In the genomic region with DNA sequence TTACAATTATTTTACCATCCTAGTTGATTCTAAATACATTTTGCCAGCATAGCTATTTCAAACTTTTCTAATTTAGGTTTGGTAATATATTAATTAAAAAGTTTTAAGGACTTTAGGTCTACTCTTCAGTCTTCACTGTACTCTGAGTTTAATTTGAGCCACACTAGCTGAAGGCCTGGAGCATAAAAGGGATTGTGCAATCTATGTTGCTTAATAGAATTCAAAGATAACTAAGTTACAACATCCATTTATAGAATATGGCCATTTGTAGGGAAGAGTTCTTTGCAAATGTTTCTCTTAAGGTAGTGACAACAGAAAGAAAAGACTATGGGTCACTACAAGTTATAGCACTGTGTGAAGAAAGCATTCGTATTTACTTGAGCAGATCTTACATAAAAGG, we compare ENCODE assay signal across 26 cellular contexts.
DNase-seq lines count a peak whose midpoint lies in the region; ATAC-seq, FAIRE-seq and TF ChIP-seq lines count a peak whose summit lies in the region.
"Had no signal": no experiment of that assay in that cellular context is flagged by ENCODE, and none has a peak within 500 bp of the region (broad histone marks: within the 10 kb centered on the region; RNA-seq: fewer than 3 reads in every experiment).

No MANE protein-coding gene starts in this region.

- no peaks in the 10 kb centered on the region for H3K4me1 ChIP-seq in K562 (replicated peaks in 1 of 2; ENCODE audit: control insufficient read depth in 2 of 2, insufficient read depth in 2 of 2, low read length in 2 of 2)
- no peaks in the 10 kb centered on the region for H3K4me1 ChIP-seq in hepatocyte (ENCODE audit: insufficient read depth)
- H3K4me1 ChIP-seq in vagina = no peaks in the 10 kb centered on the region
- H3K4me1 ChIP-seq in ovary (ENCODE audit: insufficient read depth) = no peaks in the 10 kb centered on the region
- H3K4me1 ChIP-seq: psoas muscle, SJSA1, spleen, uterus had no signal

- H3K4me3 ChIP-seq in K562 (no peak overlapping the region), hepatocyte (no peak overlapping the region), vagina (no peak overlapping the region), ovary (no peak overlapping the region)
- H3K4me3 ChIP-seq: mucosa of descending colon, psoas muscle, SJSA1, spleen, uterus had no signal

- in situ Hi-C loops in K562 (cut with MboI) = no loop called here

- no peak for TF ChIP-seq CTCF in K562 (IDR thresholded peaks at IDR 0.05 in 2 of 3, conservative IDR thresholded peaks at IDR 0.05 in 1 of 3; ENCODE audit: insufficient read depth in 2 of 3, low read depth in 1 of 3, low read length in 3 of 3)
- TF ChIP-seq CTCF in hepatocyte (IDR thresholded peaks at IDR 0.05; ENCODE audit: poor library complexity) = no peak
- TF ChIP-seq CTCF in vagina (IDR thresholded peaks at IDR 0.05) = no peak
- TF ChIP-seq CTCF in ovary (IDR thresholded peaks at IDR 0.05) = no peak

- CTCF ChIA-PET in K562 (lab: Yijun Ruan, JAX; ENCODE audit: low intra/inter-chr PET ratio) = no interaction called here

- FAIRE-seq in K562 (lab: Jason Lieb, UNC) = no peak
- FAIRE-seq: endothelial cell of umbilical vein had no signal

- peak; percentile 55 to 66 for DNase-seq in AML-193 (lab: John Stamatoyannopoulos, UW)
- DNase-seq in MV-4-11 (lab: John Stamatoyannopoulos, UW) = peak; percentile 84
- no peak for DNase-seq in K562 (ENCODE audit: extremely low read depth in 1 of 4, low spot score in 3 of 4)
- peak; percentile 16 for DNase-seq in hepatocyte (ENCODE audit: low spot score)
- no peak for DNase-seq in NCI-H1694 treated with DMSO at 0.1 percent for 48 hours (lab: John Stamatoyannopoulos, UW)
- DNase-seq in vagina (ENCODE audit: extremely low spot score in 2 of 2) = no peak
- no peak for DNase-seq in NCI-H2196 (lab: John Stamatoyannopoulos, UW; ENCODE audit: unreplicated experiment)
- DNase-seq in ovary = no peak
- DNase-seq: activated B cell treated with CpG ODN at 0.5 μM for 24 hours; activated CD8-positive, alpha-beta T cell treated with anti-CD3 and anti-CD28 coated beads for 36 hours; activated naive CD4-positive, alpha-beta T cell treated with anti-CD3 and anti-CD28 coated beads, Interleukin-2, amount 10 ng/mL, durations not matched to agents 7 days and 5 days; activated T-cell treated with anti-CD3 and anti-CD28 coated beads, Interleukin-2, amount 50 U/mL, for 24 hours; CD4-positive, alpha-beta T cell; cortex of kidney; DMS53; mucosa of descending colon; NCI-H1105 treated with DMSO at 0.1 percent for 48 hours; NCI-H2107; NCI-H526; PC-3; psoas muscle; spleen; substantia nigra; uterus had no signal

- H2AFZ ChIP-seq in K562 (ENCODE audit: low read depth, low read length) (no peak overlapping the region), hepatocyte (no peak overlapping the region)

- 5% methylated on average over 1 of the region's 1 CpG for WGBS in K562 (ENCODE audit: insufficient coverage, low coverage, missing lambda C conversion rate)
- WGBS in hepatocyte (ENCODE audit: low lambda C conversion rate, missing lambda C conversion rate) = 83% methylated on average over 1 of the region's 1 CpG
- WGBS in ovary, 3 donors = 86 to 94% (median 87%) methylated on average over 1 of the region's 1 CpG

- no peak overlapping the region for H3K27ac ChIP-seq in K562 (ENCODE audit: extremely low read depth, low read depth, low read length)
- no peak overlapping the region for H3K27ac ChIP-seq in hepatocyte
- H3K27ac ChIP-seq in vagina = no peak overlapping the region
- H3K27ac ChIP-seq in ovary = no peak overlapping the region
- H3K27ac ChIP-seq: psoas muscle, SJSA1, spleen, uterus had no signal

- no peak overlapping the region for H3K9ac ChIP-seq in K562 (ENCODE audit: insufficient read depth in 1 of 2, low read depth in 2 of 2, low read length in 2 of 2)

- H4K20me1 ChIP-seq in K562 (replicated peaks; ENCODE audit: control insufficient read depth, insufficient read depth, low read length) = no peaks in the 10 kb centered on the region
- no peaks in the 10 kb centered on the region for H4K20me1 ChIP-seq in hepatocyte (ENCODE audit: insufficient read depth, poor library complexity, severe bottlenecking)

- H3K36me3 ChIP-seq in K562 (ENCODE audit: control insufficient read depth, insufficient read depth, low read length) (no peaks in the 10 kb centered on the region), hepatocyte (replicated peaks; ENCODE audit: insufficient read depth, low read depth) (no peaks in the 10 kb centered on the region), vagina (no peaks in the 10 kb centered on the region), ovary (no peaks in the 10 kb centered on the region)
- H3K36me3 ChIP-seq: SJSA1, spleen, uterus had no signal

- H3K27me3 ChIP-seq in K562 (ENCODE audit: control insufficient read depth in 2 of 2, insufficient read depth in 2 of 2, low read length in 2 of 2) = no peaks in the 10 kb centered on the region
- no peaks in the 10 kb centered on the region for H3K27me3 ChIP-seq in hepatocyte
- H3K27me3 ChIP-seq in vagina = no peaks in the 10 kb centered on the region
- H3K27me3 ChIP-seq in ovary = no peaks in the 10 kb centered on the region
- H3K27me3 ChIP-seq: SJSA1, spleen, uterus had no signal

- H3K9me3 ChIP-seq in K562 (replicated peaks; ENCODE audit: control insufficient read depth, insufficient read depth, low read depth, low read length) (no peaks in the 10 kb centered on the region; the same call in 1 of the 2 replicates), hepatocyte (ENCODE audit: low read depth) (no peaks in the 10 kb centered on the region), vagina (no peaks in the 10 kb centered on the region), ovary (no peaks in the 10 kb centered on the region)
- H3K9me3 ChIP-seq: mucosa of descending colon, psoas muscle, uterus had no signal

- H3K4me2 ChIP-seq in K562 (ENCODE audit: insufficient read depth, low read length) = no peak overlapping the region
- no peak overlapping the region for H3K4me2 ChIP-seq in hepatocyte

- intact Hi-C loops in K562 (cut with micrococcal nuclease) (no loop called here), vagina (cut with DNase I) (no loop called here), ovary (cut with DNase I) (no loop called here)

- TF ChIP-seq POLR2A in K562 (conservative IDR thresholded peaks at IDR 0.05) (no peak), vagina (IDR thresholded peaks at IDR 0.05) (no peak), ovary (IDR thresholded peaks at IDR 0.05) (no peak)

- POLR2A ChIA-PET in K562 (lab: Yijun Ruan, JAX) = no interaction called here

- TF ChIP-seq EP300 in K562 (IDR thresholded peaks at IDR 0.05; ENCODE audit: low read length) (no peak), ovary (IDR thresholded peaks at IDR 0.05) (no peak)

- no TSS peak for BruUV-seq in K562 (replicated peaks; lab: Mats Ljungman, UMichigan)

- no peaks in the 10 kb centered on the region for H3K9me1 ChIP-seq in K562 (ENCODE audit: control insufficient read depth, insufficient read depth, low read length)

- H3K79me2 ChIP-seq in K562 (ENCODE audit: control insufficient read depth, insufficient read depth, low read length) = no peaks in the 10 kb centered on the region
- H3K79me2 ChIP-seq in hepatocyte = no peaks in the 10 kb centered on the region

- no peaks in the 10 kb centered on the region for H3K9me2 ChIP-seq in hepatocyte (replicated peaks; ENCODE audit: insufficient read depth)

- ATAC-seq in K562 = no peak
- ATAC-seq: activated CD8-positive, alpha-beta T cell treated with anti-CD3 and anti-CD28 coated beads for 36 hours; mucosa of descending colon; PC-3; psoas muscle had no signal

- no peak for TF ChIP-seq RAD21 in K562 (CRISPR knock-in tag; conservative IDR thresholded peaks at IDR 0.05 in 1 of 2, IDR thresholded peaks at IDR 0.05 in 1 of 2)

TF ChIP-seq in K562, 482 proteins besides CTCF, POLR2A, EP300 and RAD21:
- TF ChIP-seq CEBPG (CRISPR knock-in tag; IDR thresholded peaks at IDR 0.05) (no peak), CEBPG (tag; conservative IDR thresholded peaks at IDR 0.05 in 1 of 2, IDR thresholded peaks at IDR 0.05 in 1 of 2) (peak in 1 of 2 experiments; percentile 67; a peak in 2 of 4 replicates), CEBPB (tag; IDR thresholded peaks at IDR 0.05) (peak; percentile 29; the same call in 1 of the 2 replicates), HMGN3 (IDR thresholded peaks at IDR 0.05; ENCODE audit: borderline replicate concordance, extremely low read depth, insufficient read length, low read depth, low read length) (no peak), FOXK1 (CRISPR knock-in tag; IDR thresholded peaks at IDR 0.05; ENCODE audit: borderline replicate concordance) (no peak), TCF3 (CRISPR knock-in tag; IDR thresholded peaks at IDR 0.05) (no peak), TEAD4 (IDR thresholded peaks at IDR 0.05; ENCODE audit: low read length) (no peak), TEAD4 (CRISPR knock-in tag; IDR thresholded peaks at IDR 0.05; ENCODE audit: borderline replicate concordance) (no peak)
TF ChIP-seq in K562: peak in this region for 2.

Comparison
In these comparisons a context has a peak if more than half of its experiments do, and no peak if none do; other contexts are left out.
1. DNase-seq: peak in AML-193 (2 of 2), MV-4-11 (single experiment) and hepatocyte (single experiment); none in K562 (0 of 4), NCI-H1694 treated with DMSO at 0.1 percent for 48 hours (single experiment), vagina (0 of 2), NCI-H2196 (single experiment) and ovary (0 of 5).